1 cellular context compared by ENCODE assay signal in genomic region chr1:116508984-116509980, GRCh38.
TF ChIP-seq lines count a peak whose summit lies in the region.

No MANE protein-coding gene starts in this region.

TF ChIP-seq in HepG2, 621 proteins besides CTCF, POLR2A, EP300 and RAD21 (continued from another document and continues in another):
- no peak for TF ChIP-seq SIX1 (CRISPR knock-in tag; IDR thresholded peaks at IDR 0.05; ENCODE audit: borderline replicate concordance)
- no peak for TF ChIP-seq AKNA (CRISPR knock-in tag; IDR thresholded peaks at IDR 0.05; ENCODE audit: borderline replicate concordance)
- no peak for TF ChIP-seq FUBP1 (CRISPR knock-in tag; IDR thresholded peaks at IDR 0.05; ENCODE audit: borderline replicate concordance)
- no peak for TF ChIP-seq ZNF33A (CRISPR knock-in tag; IDR thresholded peaks at IDR 0.05; ENCODE audit: borderline replicate concordance)
- no peak for TF ChIP-seq ARNT2 (CRISPR knock-in tag; IDR thresholded peaks at IDR 0.05; ENCODE audit: low read depth)
- no peak for TF ChIP-seq CBFB (CRISPR knock-in tag; IDR thresholded peaks at IDR 0.05)
- no peak for TF ChIP-seq ZNF737 (CRISPR knock-in tag; IDR thresholded peaks at IDR 0.05; ENCODE audit: borderline replicate concordance)
- no peak for TF ChIP-seq BORCS8-MEF2B (CRISPR knock-in tag; IDR thresholded peaks at IDR 0.05)
- TF ChIP-seq ZNF24 (IDR thresholded peaks at IDR 0.05), result no peak
- no peak for TF ChIP-seq ZNF672 (CRISPR knock-in tag; IDR thresholded peaks at IDR 0.05)
- TF ChIP-seq DRAP1 (CRISPR knock-in tag; IDR thresholded peaks at IDR 0.05), result peak; percentile 21; the same call in 1 of the 2 replicates
- TF ChIP-seq ZNF136 (CRISPR knock-in tag; IDR thresholded peaks at IDR 0.05; ENCODE audit: low read depth), result no peak
- no peak for TF ChIP-seq HNRNPK (IDR thresholded peaks at IDR 0.05; ENCODE audit: low read depth, low read length, poor library complexity, severe bottlenecking)
- peak; percentile 86; the same call in 1 of the 2 replicates for TF ChIP-seq ARID3A (IDR thresholded peaks at IDR 0.05; ENCODE audit: low read depth, low read length)
- TF ChIP-seq SP5 (CRISPR knock-in tag; IDR thresholded peaks at IDR 0.05; ENCODE audit: borderline replicate concordance, low read depth), result no peak
- no peak for TF ChIP-seq ZNF800 (CRISPR knock-in tag; IDR thresholded peaks at IDR 0.05)
- peak; percentile 63; the same call in 1 of the 2 replicates for TF ChIP-seq HMG20A (CRISPR knock-in tag; IDR thresholded peaks at IDR 0.05; ENCODE audit: borderline replicate concordance)
- no peak for TF ChIP-seq ZNF780A (CRISPR knock-in tag; IDR thresholded peaks at IDR 0.05)
- TF ChIP-seq WIZ (CRISPR knock-in tag; IDR thresholded peaks at IDR 0.05), result no peak
- TF ChIP-seq DMTF1 (CRISPR knock-in tag; IDR thresholded peaks at IDR 0.05), result no peak
- no peak for TF ChIP-seq GRHL1 (CRISPR knock-in tag; conservative IDR thresholded peaks at IDR 0.05)
- no peak for TF ChIP-seq EEA1 (CRISPR knock-in tag; IDR thresholded peaks at IDR 0.05; ENCODE audit: borderline replicate concordance)
- TF ChIP-seq BCL6 (CRISPR knock-in tag; IDR thresholded peaks at IDR 0.05), result no peak
- TF ChIP-seq KDM3A (CRISPR knock-in tag; IDR thresholded peaks at IDR 0.05; ENCODE audit: low read depth), result no peak
- TF ChIP-seq ZNF577 (CRISPR knock-in tag; IDR thresholded peaks at IDR 0.05; ENCODE audit: borderline replicate concordance, low read depth), result no peak
- TF ChIP-seq ZNF225 (CRISPR knock-in tag; IDR thresholded peaks at IDR 0.05), result no peak
- TF ChIP-seq ONECUT2 (CRISPR knock-in tag; IDR thresholded peaks at IDR 0.05), result no peak
- TF ChIP-seq SMAD1 (CRISPR knock-in tag; IDR thresholded peaks at IDR 0.05; ENCODE audit: borderline replicate concordance, low read depth), result no peak
- no peak for TF ChIP-seq ZNF704 (CRISPR knock-in tag; IDR thresholded peaks at IDR 0.05; ENCODE audit: borderline replicate concordance)
- TF ChIP-seq CEBPB (IDR thresholded peaks at IDR 0.05; ENCODE audit: borderline replicate concordance, low read depth, low read length), result no peak
- no peak for TF ChIP-seq ZNF7 (CRISPR knock-in tag; IDR thresholded peaks at IDR 0.05)
- TF ChIP-seq HIVEP1 (CRISPR knock-in tag; IDR thresholded peaks at IDR 0.05), result no peak
- TF ChIP-seq FOXA3 (CRISPR knock-in tag; IDR thresholded peaks at IDR 0.05), result no peak
- no peak for TF ChIP-seq ZNF550 (CRISPR knock-in tag; IDR thresholded peaks at IDR 0.05; ENCODE audit: borderline replicate concordance)
- no peak for TF ChIP-seq RORA (CRISPR knock-in tag; IDR thresholded peaks at IDR 0.05)
- TF ChIP-seq SRSF4 (IDR thresholded peaks at IDR 0.05; ENCODE audit: low read depth, low read length, poor library complexity, severe bottlenecking), result no peak
- no peak for TF ChIP-seq ZNF30 (CRISPR knock-in tag; IDR thresholded peaks at IDR 0.05)
- TF ChIP-seq ZNF235 (CRISPR knock-in tag; IDR thresholded peaks at IDR 0.05; ENCODE audit: borderline replicate concordance), result no peak
- TF ChIP-seq TARDBP (CRISPR knock-in tag; IDR thresholded peaks at IDR 0.05), result no peak
- TF ChIP-seq SATB2 (CRISPR knock-in tag; IDR thresholded peaks at IDR 0.05), result no peak
- no peak for TF ChIP-seq ZNF124 (CRISPR knock-in tag; IDR thresholded peaks at IDR 0.05)
- peak; percentile 80 for TF ChIP-seq ZMYM2 (CRISPR knock-in tag; IDR thresholded peaks at IDR 0.05)
- peak; percentile 57; the same call in 1 of the 2 replicates for TF ChIP-seq HDAC2 (CRISPR knock-in tag; IDR thresholded peaks at IDR 0.05)
- TF ChIP-seq KMT2B (CRISPR knock-in tag; IDR thresholded peaks at IDR 0.05), result no peak
- TF ChIP-seq ZNF292 (CRISPR knock-in tag; IDR thresholded peaks at IDR 0.05; ENCODE audit: borderline replicate concordance, low read depth), result no peak
- TF ChIP-seq GATAD2A (CRISPR knock-in tag; IDR thresholded peaks at IDR 0.05), result peak; percentile 46
- peak; percentile 77 for TF ChIP-seq NCOR1 (IDR thresholded peaks at IDR 0.05; ENCODE audit: borderline replicate concordance, low read length)
- no peak for TF ChIP-seq ZNF678 (CRISPR knock-in tag; IDR thresholded peaks at IDR 0.05)
- no peak for TF ChIP-seq TGIF2 (CRISPR knock-in tag; IDR thresholded peaks at IDR 0.05)
- TF ChIP-seq NR3C1 (CRISPR knock-in tag; IDR thresholded peaks at IDR 0.05), result no peak
- no peak for TF ChIP-seq ZSCAN25 (CRISPR knock-in tag; IDR thresholded peaks at IDR 0.05)
- no peak for TF ChIP-seq ZFAT (CRISPR knock-in tag; conservative IDR thresholded peaks at IDR 0.05)
- TF ChIP-seq NFATC3 (CRISPR knock-in tag; IDR thresholded peaks at IDR 0.05), result no peak
- no peak for TF ChIP-seq YY1 (IDR thresholded peaks at IDR 0.05; ENCODE audit: insufficient read depth, insufficient replicate concordance, low read depth, low read length)
- TF ChIP-seq SMAD3 (CRISPR knock-in tag; IDR thresholded peaks at IDR 0.05), result no peak
- no peak for TF ChIP-seq ZEB1 (IDR thresholded peaks at IDR 0.05; ENCODE audit: insufficient replicate concordance, low read depth)
- TF ChIP-seq NPAS2 (CRISPR knock-in tag; IDR thresholded peaks at IDR 0.05; ENCODE audit: borderline replicate concordance), result no peak
- TF ChIP-seq AGO1 (IDR thresholded peaks at IDR 0.05; ENCODE audit: low read depth, low read length, poor library complexity, severe bottlenecking), result no peak
- TF ChIP-seq ZFX (CRISPR knock-in tag; IDR thresholded peaks at IDR 0.05; ENCODE audit: low read depth), result no peak
- TF ChIP-seq POLR2AphosphoS5 (IDR thresholded peaks at IDR 0.05; ENCODE audit: low read depth, low read length), result no peak
- no peak for TF ChIP-seq KDM4B (CRISPR knock-in tag; IDR thresholded peaks at IDR 0.05)
- no peak for TF ChIP-seq ZFP90 (CRISPR knock-in tag; IDR thresholded peaks at IDR 0.05; ENCODE audit: borderline replicate concordance)
